18 cellular contexts compared by ENCODE assay signal in the genomic region with DNA sequence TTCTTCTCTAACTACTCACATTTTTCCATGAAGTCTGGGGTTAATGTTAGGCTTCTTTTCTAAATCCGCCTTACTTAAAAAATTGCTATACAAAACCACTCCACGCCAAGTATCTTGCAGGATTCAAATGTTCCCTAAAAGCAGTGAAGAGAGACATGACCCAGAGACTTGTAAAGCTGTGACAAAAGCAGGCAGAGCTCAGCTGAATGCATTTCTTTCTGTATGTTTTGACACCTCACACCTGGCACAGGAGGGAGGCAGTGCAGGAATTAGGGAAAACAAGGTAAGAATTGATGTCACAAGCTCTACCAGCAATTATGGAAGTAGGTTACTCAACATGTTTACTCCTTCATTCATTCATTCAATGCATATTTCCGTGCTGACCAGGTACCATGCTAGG.
A peak's percentile ranks its signal among the peaks of the same experiment; 100 is the strongest.
DNase-seq lines count a peak whose midpoint lies in the region; ATAC-seq and TF ChIP-seq lines count a peak whose summit lies in the region.
"Had no signal": no experiment of that assay in that cellular context is flagged by ENCODE, and none has a peak within 500 bp of the region (broad histone marks: within the 10 kb centered on the region; RNA-seq: fewer than 3 reads in every experiment).

No MANE protein-coding gene starts in this region.

- in situ Hi-C loops in GM23248 (cut with MboI): no loop called here

- H3K36me3 ChIP-seq in CD8-positive, alpha-beta T cell (ENCODE audit: insufficient read depth, low read length): no peaks in the 10 kb centered on the region
- H3K36me3 ChIP-seq in GM23248 (ENCODE audit: low read depth): no peaks in the 10 kb centered on the region
- H3K36me3 ChIP-seq: BLaER1 had no signal

- H2AFZ ChIP-seq in GM23248: no peak overlapping the region

- 71 to 75% methylated on average over 3 of the region's 3 CpGs for whole genome bisulfite sequencing in GM23248 (ENCODE audit: low coverage in 1 of 2, low lambda C conversion rate in 2 of 2, missing lambda C conversion rate in 2 of 2), 2 experiments

- no peaks in the 10 kb centered on the region for H3K9me2 ChIP-seq in GM23248 (ENCODE audit: insufficient read depth)

- no peaks in the 10 kb centered on the region for H3K9me3 ChIP-seq in CD8-positive, alpha-beta T cell (ENCODE audit: low read length)
- no peaks in the 10 kb centered on the region for H3K9me3 ChIP-seq in GM23248 (ENCODE audit: low read depth)
- H3K9me3 ChIP-seq: BLaER1 had no signal

- POLR2A ChIA-PET in CD8-positive, alpha-beta T cell (lab: Charles Lee): interaction anchor here (1.5 kb wide), 1 partner anchor 203 kb away, joined by 3 read pairs; no protein-coding TSS in a partner anchor

- H3K4me3 ChIP-seq in CD8-positive, alpha-beta T cell (ENCODE audit: low read depth, low read length): no peak overlapping the region
- H3K4me3 ChIP-seq in GM23248: no peak overlapping the region
- H3K4me3 ChIP-seq: BLaER1 had no signal

- intact Hi-C loops in CD8-positive, alpha-beta T cell (cut with DNase I, micrococcal nuclease): no loop called here

- H3K4me1 ChIP-seq in CD8-positive, alpha-beta T cell (ENCODE audit: insufficient read depth, low read length): peaks cover 67% of the 10 kb centered on the region
- 0 out of 2 replicates have a peak, but pooled peaks cover 6% of the 10 kb centered on the region for H3K4me1 ChIP-seq in GM23248 (ENCODE audit: insufficient read depth)

- CTCF ChIA-PET in CD8-positive, alpha-beta T cell (lab: Charles Lee): interaction anchor here (2.9 to 7.5 kb wide), 2 partner anchors 13 to 378 kb away, joined by 9 to 45 read pairs; no protein-coding TSS in a partner anchor

- no peaks in the 10 kb centered on the region for H3K79me2 ChIP-seq in GM23248 (ENCODE audit: insufficient read depth)

- H3K4me1 Mint-ChIP-seq in activated T-cell treated with anti-CD3 and anti-CD28 coated beads, Interleukin-2, amount 50 U/mL, for 72 hours (ENCODE audit: low read depth): peaks cover 88% of the 10 kb centered on the region
- peaks cover 82% of the 10 kb centered on the region for H3K4me1 Mint-ChIP-seq in CD8-positive, alpha-beta T cell (ENCODE audit: low read depth)
- peaks cover 79% of the 10 kb centered on the region for H3K4me1 Mint-ChIP-seq in activated naive CD8-positive, alpha-beta T cell treated with anti-CD3 and anti-CD28 coated beads for 36 hours

- H3K27ac Mint-ChIP-seq in activated T-cell treated with anti-CD3 and anti-CD28 coated beads, Interleukin-2, amount 50 U/mL, for 72 hours: peak overlapping the region; percentile 26
- H3K27ac Mint-ChIP-seq in CD8-positive, alpha-beta T cell: peak overlapping the region; percentile 90
- peak overlapping the region; percentile 23 for H3K27ac Mint-ChIP-seq in activated naive CD8-positive, alpha-beta T cell treated with anti-CD3 and anti-CD28 coated beads for 36 hours

- no peak for DNase-seq in activated T-cell treated with anti-CD3 and anti-CD28 coated beads, Interleukin-2, amount 50 U/mL, for 72 hours
- DNase-seq in activated T-cell treated with anti-CD3 and anti-CD28 coated beads for 4 hours (no peak), putamen (ENCODE audit: low spot score) (peak; percentile 30), dedifferentiated amniotic fluid mesenchymal stem cell (ENCODE audit: extremely low spot score) (no peak), GM23248 (no peak)
- DNase-seq in CD8-positive, alpha-beta T cell: no peak
- no peak for DNase-seq in activated naive CD8-positive, alpha-beta T cell treated with anti-CD3 and anti-CD28 coated beads for 36 hours
- DNase-seq in stimulated activated CD4-positive, alpha-beta T cell treated with anti-CD3 and anti-CD28 coated beads, Interleukin-4, amount 100 ng/mL, for 24 hours: no peak
- DNase-seq: Karpas-422, NCI-H1694, NCI-H2081, NCI-H2171 treated with DMSO at 0.1 percent for 48 hours, NCI-H524 treated with DMSO at 0.1 percent for 48 hours, NCI-H82, SIG-M5 had no signal

- H3K9me3 Mint-ChIP-seq in activated T-cell treated with anti-CD3 and anti-CD28 coated beads, Interleukin-2, amount 50 U/mL, for 72 hours: peaks cover 0 to 3% of the 10 kb centered on the region in 2 donors
- H3K9me3 Mint-ChIP-seq in CD8-positive, alpha-beta T cell: no peaks in the 10 kb centered on the region
- peaks cover 8% of the 10 kb centered on the region for H3K9me3 Mint-ChIP-seq in activated naive CD8-positive, alpha-beta T cell treated with anti-CD3 and anti-CD28 coated beads for 36 hours
- H3K9me3 Mint-ChIP-seq: IgD-negative memory B cell had no signal

- peaks cover 1 to 2% of the 10 kb centered on the region in 2 donors for H3K36me3 Mint-ChIP-seq in activated T-cell treated with anti-CD3 and anti-CD28 coated beads, Interleukin-2, amount 50 U/mL, for 72 hours (ENCODE audit: insufficient read depth in 2 of 2)
- no peaks in the 10 kb centered on the region for H3K36me3 Mint-ChIP-seq in CD8-positive, alpha-beta T cell
- H3K36me3 Mint-ChIP-seq in activated naive CD8-positive, alpha-beta T cell treated with anti-CD3 and anti-CD28 coated beads for 36 hours: peaks cover 9% of the 10 kb centered on the region

- ATAC-seq in activated T-cell treated with anti-CD3 and anti-CD28 coated beads, Interleukin-2, amount 50 U/mL, for 72 hours (replicated peaks in 1 of 2): no peak
- no peak for ATAC-seq in CD8-positive, alpha-beta T cell
- ATAC-seq: Panc1 had no signal

- no peak overlapping the region for H3K27ac ChIP-seq in CD8-positive, alpha-beta T cell (ENCODE audit: low read depth, low read length)
- H3K27ac ChIP-seq in GM23248: no peak overlapping the region
- H3K27ac ChIP-seq: BLaER1 had no signal

- H4K20me1 ChIP-seq in GM23248 (ENCODE audit: insufficient read depth): no peaks in the 10 kb centered on the region
- H4K20me1 ChIP-seq: BLaER1 had no signal

- no peak overlapping the region for H3K9ac ChIP-seq in GM23248
- H3K9ac ChIP-seq: BLaER1 had no signal

- H3F3A ChIP-seq in GM23248 (ENCODE audit: insufficient read depth): no peaks in the 10 kb centered on the region

- TF ChIP-seq CTCF in CD8-positive, alpha-beta T cell (IDR thresholded peaks at IDR 0.05): no peak

- H3K4me2 ChIP-seq in GM23248 (ENCODE audit: unreplicated experiment): no peak overlapping the region
- H3K4me2 ChIP-seq: BLaER1 had no signal

- H3K4me3 Mint-ChIP-seq in activated T-cell treated with anti-CD3 and anti-CD28 coated beads, Interleukin-2, amount 50 U/mL, for 72 hours: no peak overlapping the region
- H3K4me3 Mint-ChIP-seq in CD8-positive, alpha-beta T cell: peak overlapping the region; percentile 48
- no peak overlapping the region for H3K4me3 Mint-ChIP-seq in activated naive CD8-positive, alpha-beta T cell treated with anti-CD3 and anti-CD28 coated beads for 36 hours
- H3K4me3 Mint-ChIP-seq: IgD-negative memory B cell had no signal

- H3K27me3 Mint-ChIP-seq in activated T-cell treated with anti-CD3 and anti-CD28 coated beads, Interleukin-2, amount 50 U/mL, for 72 hours (ENCODE audit: low read depth): no peaks in the 10 kb centered on the region
- no peaks in the 10 kb centered on the region for H3K27me3 Mint-ChIP-seq in CD8-positive, alpha-beta T cell (ENCODE audit: low read depth)
- no peaks in the 10 kb centered on the region for H3K27me3 Mint-ChIP-seq in activated naive CD8-positive, alpha-beta T cell treated with anti-CD3 and anti-CD28 coated beads for 36 hours
- H3K27me3 Mint-ChIP-seq: IgD-negative memory B cell had no signal

- no peaks in the 10 kb centered on the region for H3K27me3 ChIP-seq in CD8-positive, alpha-beta T cell (ENCODE audit: insufficient read depth, low read length)
- no peaks in the 10 kb centered on the region for H3K27me3 ChIP-seq in GM23248 (replicated peaks; ENCODE audit: insufficient read depth)
- H3K27me3 ChIP-seq: BLaER1 had no signal

Comparison
In these comparisons a context has a peak if more than half of its experiments do, and no peak if none do; other contexts are left out.
1. H3K27ac Mint-ChIP-seq: peak in every context shown above with its lines; median percentile 90 in CD8-positive, alpha-beta T cell; 26 in activated T-cell treated with anti-CD3 and anti-CD28 coated beads, Interleukin-2, amount 50 U/mL, for 72 hours; 23 in activated naive CD8-positive, alpha-beta T cell treated with anti-CD3 and anti-CD28 coated beads for 36 hours.